Comparison of ENCODE assay signal across 1 cellular context in the genomic region with DNA sequence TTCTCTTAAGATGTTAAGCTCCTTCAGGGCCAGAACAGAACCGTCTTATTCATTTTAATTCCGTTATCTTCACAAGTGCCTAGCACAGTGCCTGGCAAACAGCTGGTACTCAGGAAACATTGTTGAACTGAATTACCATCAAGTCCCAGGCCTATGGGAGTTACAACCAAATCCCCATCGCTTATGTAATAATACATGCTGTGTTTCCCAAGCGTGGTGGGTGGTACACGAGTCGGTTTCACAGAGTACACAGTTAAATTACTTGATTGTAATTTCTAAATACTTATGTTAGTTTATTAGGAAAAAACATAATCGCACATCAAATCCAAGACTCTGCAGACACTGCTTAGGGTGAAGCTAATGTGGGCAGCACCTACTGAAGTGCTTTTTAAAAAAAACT.
TF ChIP-seq lines count a peak whose summit lies in the region.

No MANE protein-coding gene starts in this region.

TF ChIP-seq in H1, 55 proteins besides CTCF, POLR2A, EP300 and RAD21:
- TF ChIP-seq BRCA1 (IDR thresholded peaks at IDR 0.05; ENCODE audit: low read depth, low read length) (no peak), CBX5 (IDR thresholded peaks at IDR 0.05; ENCODE audit: low read depth, low read length) (no peak), SIN3A (conservative IDR thresholded peaks at IDR 0.05 in 1 of 2, IDR thresholded peaks at IDR 0.05 in 1 of 2; ENCODE audit: low read depth in 1 of 2, low read length in 2 of 2) (no peak)
